ENCODE assay signal across 8 cellular contexts in the genomic region with DNA sequence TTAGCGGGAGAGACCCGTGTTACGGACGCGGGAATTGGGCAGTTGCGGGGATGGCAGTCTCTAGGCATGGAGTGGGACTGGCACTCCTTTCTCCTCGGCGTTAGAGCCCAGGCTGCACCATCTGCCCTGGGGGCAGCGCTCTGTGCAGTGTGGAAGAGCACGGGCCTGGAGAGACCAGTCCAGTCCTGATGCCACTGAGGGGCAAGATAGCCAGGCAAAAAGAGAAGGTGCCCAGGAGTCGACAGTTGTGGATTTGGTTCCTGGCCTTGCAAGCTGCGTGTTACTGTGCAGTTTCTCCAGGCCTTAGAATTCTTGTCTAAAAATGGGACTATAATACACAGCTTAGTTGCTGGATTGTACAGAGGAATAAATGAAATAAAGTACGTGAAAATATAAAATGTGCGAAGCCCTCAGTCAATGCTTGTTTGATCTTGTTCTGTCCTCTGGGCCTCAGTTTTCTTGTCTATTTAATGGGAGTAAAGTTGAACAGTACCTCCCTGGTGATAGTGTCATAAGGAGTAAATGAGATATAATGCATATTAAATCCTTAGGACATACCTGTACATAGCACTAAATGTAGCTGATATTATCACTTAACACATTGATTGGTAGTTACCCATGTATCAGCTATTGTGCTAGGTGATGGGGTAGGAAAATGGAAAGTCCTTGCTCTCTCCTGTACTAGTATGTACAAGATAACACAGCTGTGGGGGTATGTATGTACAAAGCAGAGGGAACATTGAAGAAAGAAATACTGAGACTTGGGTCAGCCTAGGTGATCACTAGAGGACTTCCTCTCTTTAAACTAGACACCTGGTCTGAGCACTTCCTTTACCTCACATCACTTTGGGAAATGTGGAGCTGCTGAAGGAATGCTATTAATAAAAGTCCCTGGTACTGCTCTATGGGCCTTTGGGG.
DNase-seq lines count a peak whose midpoint lies in the region; ATAC-seq and TF ChIP-seq lines count a peak whose summit lies in the region.

No MANE protein-coding gene starts in this region.

- DNase-seq in AG10803 (ENCODE audit: low read depth), result no peak
- no peak for DNase-seq in adipocyte (ENCODE audit: low read depth)
- no peak for DNase-seq in effector CD4-positive, alpha-beta T cell
- DNase-seq in GM19238 (ENCODE audit: insufficient read length, low spot score), result no peak
- DNase-seq in 8988T, result no peak

- peaks cover 26% of the 10 kb centered on the region for H3K4me1 ChIP-seq in adipocyte (ENCODE audit: control insufficient read depth, insufficient read depth, low read length)
- H3K4me1 ChIP-seq in iPS-20b (ENCODE audit: insufficient read depth, low read length), result peaks cover 13% of the 10 kb centered on the region
- H3K4me1 ChIP-seq in stomach smooth muscle (ENCODE audit: control insufficient read depth, insufficient read depth, low read length), result peaks cover 10% of the 10 kb centered on the region

- H3K4me3 ChIP-seq in AG10803 (ENCODE audit: low read length), result peak overlapping the region; percentile 92
- H3K4me3 ChIP-seq in adipocyte (ENCODE audit: low read length), result peak overlapping the region; percentile 95
- H3K4me3 ChIP-seq in iPS-20b (ENCODE audit: low read length), result peak overlapping the region; percentile 99
- peak overlapping the region; percentile 91 to 93 for H3K4me3 ChIP-seq in stomach smooth muscle (ENCODE audit: low read length in 2 of 2)

- no peak for TF ChIP-seq CTCF in AG10803 (conservative IDR thresholded peaks at IDR 0.05; ENCODE audit: low read length)

- H3K27ac ChIP-seq in iPS-20b (ENCODE audit: low read length), result peak overlapping the region; percentile 80
- H3K27ac ChIP-seq in stomach smooth muscle (ENCODE audit: low read length), result peak overlapping the region; percentile 53

- H3K36me3 ChIP-seq in adipocyte (ENCODE audit: control insufficient read depth, insufficient read depth, low read length, severe bottlenecking), result no peaks in the 10 kb centered on the region
- H3K36me3 ChIP-seq in iPS-20b (ENCODE audit: insufficient read depth, low read depth, low read length), result 0 out of 2 replicates have a peak, but pooled peaks cover 6% of the 10 kb centered on the region
- H3K36me3 ChIP-seq in stomach smooth muscle (ENCODE audit: control insufficient read depth in 2 of 2, insufficient read depth in 2 of 2, low read length in 2 of 2), result no peaks in the 10 kb centered on the region

- no peaks in the 10 kb centered on the region for H3K27me3 ChIP-seq in adipocyte (replicated peaks; ENCODE audit: control insufficient read depth, insufficient read depth, low read length)
- H3K27me3 ChIP-seq in iPS-20b (ENCODE audit: insufficient read depth, low read length), result no peaks in the 10 kb centered on the region
- H3K27me3 ChIP-seq in stomach smooth muscle (ENCODE audit: control insufficient read depth in 1 of 2, insufficient read depth in 2 of 2, low read length in 2 of 2), result no peaks in the 10 kb centered on the region

- H3K9ac ChIP-seq in adipocyte (ENCODE audit: low read length) (peak overlapping the region; percentile 96), iPS-20b (ENCODE audit: low read depth, low read length) (peak overlapping the region; percentile 90; the same call in 1 of the 2 replicates), stomach smooth muscle (ENCODE audit: low read length in 2 of 2) (peak overlapping the region; percentile 84 to 88)

- peak; percentile 11 for ATAC-seq in HG03045 (IDR thresholded peaks at IDR 0.05; ENCODE audit: unreplicated experiment)

- H3K9me3 ChIP-seq in adipocyte (ENCODE audit: control insufficient read depth, low read length) (no peaks in the 10 kb centered on the region), iPS-20b (ENCODE audit: insufficient read depth, low read depth, low read length) (no peaks in the 10 kb centered on the region), stomach smooth muscle (ENCODE audit: control insufficient read depth in 2 of 2, low read length in 2 of 2) (no peaks in the 10 kb centered on the region)
